In genomic region chr4:189048119-189048518, GRCh38 we compare ENCODE assay signal across 27 cellular contexts.
"Had no signal": no experiment of that assay in that cellular context is flagged by ENCODE, and none has a peak within 500 bp of the region (broad histone marks: within the 10 kb centered on the region; RNA-seq: fewer than 3 reads in every experiment).

No MANE protein-coding gene starts in this region.

- ATAC-seq: activated T-cell treated with anti-CD3 and anti-CD28 coated beads, Interleukin-2, amount 50 U/mL, for 72 hours; esophagus mucosa; gastrocnemius medialis; left ventricle myocardium superior; natural killer cell; upper lobe of right lung had no signal

- DNase-seq: activated B cell treated with CpG ODN at 0.5 μM for 24 hours; activated CD4-positive, alpha-beta memory T cell treated with anti-CD3 and anti-CD28 coated beads for 36 hours; activated CD4-positive, alpha-beta T cell treated with anti-CD3 and anti-CD28 coated beads for 4 hours; activated effector memory CD4-positive, alpha-beta T cell treated with Interleukin-2 at 50 U/mL for 16 hours; activated naive CD4-positive, alpha-beta T cell treated with anti-CD3 and anti-CD28 coated beads for 36 hours; activated naive CD8-positive, alpha-beta T cell treated with anti-CD3 and anti-CD28 coated beads, Interleukin-2, amount 10 ng/mL, durations not matched to agents 7 days and 5 days; activated T-cell treated with anti-CD3 and anti-CD28 coated beads, Interleukin-2, amount 50 U/mL, for 72 hours; amniotic stem cell; effector memory CD4-positive, alpha-beta T cell; gastrocnemius medialis; hippocampal formation; left ventricle myocardium superior; mammary epithelial cell; midbrain; natural killer cell; retina; sigmoid colon; stimulated activated CD4-positive, alpha-beta T cell treated with anti-CD3 and anti-CD28 coated beads, Interleukin-4, amount 100 ng/mL, for 24 hours; stimulated activated naive CD4-positive, alpha-beta T cell treated with Interleukin-2 at 50 U/mL for 16 hours; T-helper 9 cell; thyroid gland; upper lobe of right lung had no signal

- FAIRE-seq: colon had no signal

- H3K4me3 Mint-ChIP-seq: activated B cell treated with CpG ODN at 0.5 μM for 24 hours; activated CD4-positive, alpha-beta memory T cell treated with anti-CD3 and anti-CD28 coated beads for 36 hours; activated naive CD4-positive, alpha-beta T cell treated with anti-CD3 and anti-CD28 coated beads for 36 hours; activated naive CD8-positive, alpha-beta T cell treated with anti-CD3 and anti-CD28 coated beads, Interleukin-2, amount 10 ng/mL, durations not matched to agents 7 days and 5 days; activated T-cell treated with anti-CD3 and anti-CD28 coated beads, Interleukin-2, amount 50 U/mL, for 72 hours; central memory CD8-positive, alpha-beta T cell; natural killer cell had no signal

- H3K4me3 ChIP-seq: breast epithelium, gastrocnemius medialis, sigmoid colon, thyroid gland, upper lobe of right lung had no signal

- H3K9me3 Mint-ChIP-seq: activated naive CD8-positive, alpha-beta T cell treated with anti-CD3 and anti-CD28 coated beads, Interleukin-2, amount 10 ng/mL, durations not matched to agents 7 days and 5 days; activated T-cell treated with anti-CD3 and anti-CD28 coated beads, Interleukin-2, amount 50 U/mL, for 72 hours had no signal

- H3K27me3 ChIP-seq: gastrocnemius medialis, sigmoid colon, thyroid gland, upper lobe of right lung had no signal

- H3K4me1 Mint-ChIP-seq: activated B cell treated with CpG ODN at 0.5 μM for 24 hours; activated naive CD8-positive, alpha-beta T cell treated with anti-CD3 and anti-CD28 coated beads, Interleukin-2, amount 10 ng/mL, durations not matched to agents 7 days and 5 days; central memory CD8-positive, alpha-beta T cell; natural killer cell had no signal

- H3K36me3 ChIP-seq: breast epithelium, gastrocnemius medialis, sigmoid colon, thyroid gland, upper lobe of right lung had no signal

- H3K27ac ChIP-seq: breast epithelium, gastrocnemius medialis, sigmoid colon, thyroid gland, upper lobe of right lung had no signal

- H3K36me3 Mint-ChIP-seq: activated CD4-positive, alpha-beta memory T cell treated with anti-CD3 and anti-CD28 coated beads for 36 hours; activated naive CD8-positive, alpha-beta T cell treated with anti-CD3 and anti-CD28 coated beads, Interleukin-2, amount 10 ng/mL, durations not matched to agents 7 days and 5 days; natural killer cell had no signal

- H3K9me3 ChIP-seq: breast epithelium, gastrocnemius medialis, sigmoid colon, thyroid gland, upper lobe of right lung had no signal

- H3K27ac Mint-ChIP-seq: activated B cell treated with CpG ODN at 0.5 μM for 24 hours; activated CD4-positive, alpha-beta memory T cell treated with anti-CD3 and anti-CD28 coated beads for 36 hours; activated naive CD4-positive, alpha-beta T cell treated with anti-CD3 and anti-CD28 coated beads for 36 hours; activated naive CD8-positive, alpha-beta T cell treated with anti-CD3 and anti-CD28 coated beads, Interleukin-2, amount 10 ng/mL, durations not matched to agents 7 days and 5 days; activated T-cell treated with anti-CD3 and anti-CD28 coated beads, Interleukin-2, amount 50 U/mL, for 72 hours; natural killer cell; progenitor cell of endocrine pancreas had no signal

- H3K27me3 Mint-ChIP-seq: activated B cell treated with CpG ODN at 0.5 μM for 24 hours; activated CD4-positive, alpha-beta memory T cell treated with anti-CD3 and anti-CD28 coated beads for 36 hours; activated naive CD8-positive, alpha-beta T cell treated with anti-CD3 and anti-CD28 coated beads, Interleukin-2, amount 10 ng/mL, durations not matched to agents 7 days and 5 days; central memory CD8-positive, alpha-beta T cell; progenitor cell of endocrine pancreas had no signal

- H3K4me1 ChIP-seq: breast epithelium, sigmoid colon, upper lobe of right lung had no signal
